ENCODE assay signal across 9 cellular contexts in genomic region chr11:110907629-110908028, GRCh38.
DNase-seq lines count a peak whose midpoint lies in the region; ATAC-seq and TF ChIP-seq lines count a peak whose summit lies in the region.
"Had no signal": no experiment of that assay in that cellular context is flagged by ENCODE, and none has a peak within 500 bp of the region (broad histone marks: within the 10 kb centered on the region; RNA-seq: fewer than 3 reads in every experiment).

No MANE protein-coding gene starts in this region.

- H3K27me3 Mint-ChIP-seq in activated naive CD8-positive, alpha-beta T cell treated with anti-CD3 and anti-CD28 coated beads for 36 hours, result peaks cover 4% of the 10 kb centered on the region

- H3K9me3 ChIP-seq in mucosa of descending colon, result no peaks in the 10 kb centered on the region
- no peaks in the 10 kb centered on the region for H3K9me3 ChIP-seq in aorta (ENCODE audit: control insufficient read depth, low read length)

- DNase-seq in NCI-H146 treated with DMSO at 0.1 percent for 48 hours (lab: John Stamatoyannopoulos, UW; ENCODE audit: unreplicated experiment) (peak; percentile 6), NCI-H146 (lab: John Stamatoyannopoulos, UW) (no peak), KG1 (lab: John Stamatoyannopoulos, UW) (peak; percentile 60), mucosa of descending colon (peak in 2 of 3 donors; percentile 44 to 81), aorta (no peak)
- DNase-seq in activated naive CD8-positive, alpha-beta T cell treated with anti-CD3 and anti-CD28 coated beads for 36 hours, result no peak

- intact Hi-C loops in mucosa of descending colon (cut with DNase I, micrococcal nuclease) (no loop called here), aorta (cut with DNase I) (no loop called here)

- ATAC-seq in mucosa of descending colon (peak; percentile 95), aorta (ENCODE audit: low FRiP score) (no peak), HG03280 (IDR thresholded peaks at IDR 0.05; ENCODE audit: unreplicated experiment) (no peak), HG03108 (IDR thresholded peaks at IDR 0.05; ENCODE audit: unreplicated experiment) (no peak)

- H3K4me1 ChIP-seq in mucosa of descending colon (ENCODE audit: low read depth), result peaks cover 13% of the 10 kb centered on the region
- no peaks in the 10 kb centered on the region for H3K4me1 ChIP-seq in aorta (ENCODE audit: control insufficient read depth in 1 of 2, insufficient read depth in 2 of 2, low read length in 2 of 2)

- H3K36me3 ChIP-seq in mucosa of descending colon (ENCODE audit: low read depth), result no peaks in the 10 kb centered on the region
- H3K36me3 ChIP-seq in aorta (ENCODE audit: control insufficient read depth in 1 of 2, insufficient read depth in 2 of 2, low read length in 1 of 2), result no peaks in the 10 kb centered on the region

- H3K9me3 Mint-ChIP-seq in activated naive CD8-positive, alpha-beta T cell treated with anti-CD3 and anti-CD28 coated beads for 36 hours, result peaks cover 5% of the 10 kb centered on the region

- no peaks in the 10 kb centered on the region for H3K27me3 ChIP-seq in aorta (ENCODE audit: control insufficient read depth in 1 of 2, insufficient read depth in 2 of 2, low read length in 1 of 2)

- peaks cover 5% of the 10 kb centered on the region for H3K36me3 Mint-ChIP-seq in activated naive CD8-positive, alpha-beta T cell treated with anti-CD3 and anti-CD28 coated beads for 36 hours

- WGBS in aorta, 2 donors, result 77 to 92% methylated on average over 1 of the region's 1 CpG

- peaks cover 18% of the 10 kb centered on the region for H3K4me1 Mint-ChIP-seq in activated naive CD8-positive, alpha-beta T cell treated with anti-CD3 and anti-CD28 coated beads for 36 hours

- H3K4me3 Mint-ChIP-seq in activated naive CD8-positive, alpha-beta T cell treated with anti-CD3 and anti-CD28 coated beads for 36 hours, result no peak overlapping the region

- no peak for TF ChIP-seq CTCF in mucosa of descending colon (IDR thresholded peaks at IDR 0.05)

- no peak overlapping the region for H3K4me3 ChIP-seq in mucosa of descending colon
- no peak overlapping the region for H3K4me3 ChIP-seq in aorta (ENCODE audit: low read length in 2 of 2)

- peak overlapping the region; percentile 46 for H3K27ac Mint-ChIP-seq in activated naive CD8-positive, alpha-beta T cell treated with anti-CD3 and anti-CD28 coated beads for 36 hours

- no peak overlapping the region for H3K27ac ChIP-seq in aorta (ENCODE audit: low read depth in 1 of 2, low read length in 2 of 2)
- H3K27ac ChIP-seq: C4-2B had no signal

Comparison
In these comparisons a context has a peak if more than half of its experiments do, and no peak if none do; other contexts are left out.
1. DNase-seq: peak in NCI-H146 treated with DMSO at 0.1 percent for 48 hours (single experiment), KG1 (single experiment) and mucosa of descending colon (2 of 3); none in NCI-H146 (single experiment), activated naive CD8-positive, alpha-beta T cell treated with anti-CD3 and anti-CD28 coated beads for 36 hours (single experiment) and aorta (0 of 2).